In genomic region chr7:116399808-116400207, GRCh38 we compare ENCODE assay signal across 17 cellular contexts.
DNase-seq lines count a peak whose midpoint lies in the region; ATAC-seq and TF ChIP-seq lines count a peak whose summit lies in the region.
"Had no signal": no experiment of that assay in that cellular context is flagged by ENCODE, and none has a peak within 500 bp of the region (broad histone marks: within the 10 kb centered on the region; RNA-seq: fewer than 3 reads in every experiment).

No MANE protein-coding gene starts in this region.

- H3K36me3 ChIP-seq in kidney epithelial cell (ENCODE audit: control insufficient read depth, insufficient read depth, low read length): no peaks in the 10 kb centered on the region
- H3K36me3 ChIP-seq: gastroesophageal sphincter, vagina had no signal

- H3K4me3 ChIP-seq in AG04449 (ENCODE audit: low read depth, low read length) (no peak overlapping the region), kidney epithelial cell (ENCODE audit: low read depth, low read length) (no peak overlapping the region), dorsolateral prefrontal cortex (no peak overlapping the region)
- H3K4me3 ChIP-seq: gastroesophageal sphincter, vagina had no signal

- POLR2A ChIA-PET in AG04449 (lab: Yijun Ruan, JAX): interaction anchor here (0.6 to 0.7 kb wide), 2 partner anchors 34 to 71 kb away, joined by 3 read pairs; no protein-coding TSS in a partner anchor

- DNase-seq in AG04449 (ENCODE audit: low read depth, low spot score) (peak; percentile 21), HT1080 (ENCODE audit: low read depth) (peak; percentile 66), astrocyte of the hippocampus (ENCODE audit: low read depth, low spot score) (peak; percentile 89), kidney epithelial cell (ENCODE audit: low read depth) (peak; percentile 60), DMS53 (lab: John Stamatoyannopoulos, UW) (no peak), dorsolateral prefrontal cortex (no peak), HK-2 (ENCODE audit: unreplicated experiment) (no peak)
- DNase-seq: activated CD4-positive, alpha-beta T cell treated with anti-CD3 and anti-CD28 coated beads, Interleukin-2, amount 50 U/mL, for 1 hour; activated effector memory CD4-positive, alpha-beta T cell treated with Interleukin-2 at 50 U/mL for 16 hours; DMS79 treated with DMSO at 0.1 percent for 48 hours; KBM-7; NCI-H187; occipital lobe; T-helper 2 cell had no signal

- no peak for ATAC-seq in GM21423 (IDR thresholded peaks at IDR 0.05; ENCODE audit: unreplicated experiment)
- ATAC-seq: gastroesophageal sphincter had no signal

- TF ChIP-seq CTCF in AG04449 (IDR thresholded peaks at IDR 0.05; ENCODE audit: insufficient read depth, low read length, missing control alignments): no peak
- TF ChIP-seq CTCF in kidney epithelial cell (IDR thresholded peaks at IDR 0.05; ENCODE audit: insufficient read depth, low read length, poor library complexity, severe bottlenecking): no peak
- TF ChIP-seq CTCF in dorsolateral prefrontal cortex (IDR thresholded peaks at IDR 0.05 in 54 of 56, conservative IDR thresholded peaks at IDR 0.05 in 2 of 56; ENCODE audit: low read depth in 1 of 56, partially characterized antibody in 56 of 56): no peak

- no peak overlapping the region for H3K27ac ChIP-seq in dorsolateral prefrontal cortex
- H3K27ac ChIP-seq: gastroesophageal sphincter, vagina had no signal

- intact Hi-C loops in dorsolateral prefrontal cortex (cut with DNase I): no loop called here

- H3K27me3 ChIP-seq in kidney epithelial cell (ENCODE audit: control insufficient read depth, insufficient read depth, low read length): no peaks in the 10 kb centered on the region
- no peaks in the 10 kb centered on the region for H3K27me3 ChIP-seq in dorsolateral prefrontal cortex
- H3K27me3 ChIP-seq: gastroesophageal sphincter, vagina had no signal

- CTCF ChIA-PET in AG04449 (lab: Yijun Ruan, JAX): interaction anchor here (1.8 to 2.8 kb wide), 2 partner anchors 141 to 226 kb away, joined by 3 to 11 read pairs; no protein-coding TSS in a partner anchor

Comparison
In these comparisons a context has a peak if more than half of its experiments do, and no peak if none do; other contexts are left out.
1. DNase-seq: peak in AG04449 (single experiment), HT1080 (single experiment), astrocyte of the hippocampus (single experiment) and kidney epithelial cell (single experiment); none in DMS53 (single experiment), dorsolateral prefrontal cortex (0 of 10) and HK-2 (single experiment).